Comparison of ENCODE assay signal across 18 cellular contexts in the genomic region with DNA sequence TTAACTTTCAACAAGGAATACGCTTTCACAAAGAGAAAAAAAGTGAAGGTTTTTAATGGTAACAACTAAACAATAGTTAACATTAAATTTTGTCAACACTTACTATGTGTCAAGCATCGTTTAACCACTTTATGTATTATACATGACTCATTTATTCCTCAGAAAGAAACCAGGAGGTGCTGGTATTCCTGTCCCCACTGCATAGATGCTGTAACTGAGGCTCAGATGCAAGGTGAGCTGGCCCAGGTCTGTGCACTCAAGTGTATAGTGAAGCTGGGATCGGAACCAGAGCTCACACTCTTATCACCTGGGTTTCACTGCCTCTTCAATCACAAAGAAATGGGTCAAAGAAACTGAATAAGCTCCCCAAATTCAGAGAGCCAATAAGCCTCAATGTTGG. TPM values are rescaled to one million over a fixed set of nuclear protein-coding genes. Genes with fewer than 3 reads are reported as not detected.
A peak's percentile ranks its signal among the peaks of the same experiment; 100 is the strongest.
DNase-seq lines count a peak whose midpoint lies in the region; ATAC-seq and TF ChIP-seq lines count a peak whose summit lies in the region.
"Had no signal": no experiment of that assay in that cellular context is flagged by ENCODE, and none has a peak within 500 bp of the region (broad histone marks: within the 10 kb centered on the region; RNA-seq: fewer than 3 reads in every experiment).

No MANE protein-coding gene starts in this region.

- peak overlapping the region in 8 of 11 experiments; percentile 48 to 76 (median 64); a peak in 16 of 22 replicates for H3K4me2 ChIP-seq in BLaER1 treated with 17β-estradiol and CSF1 and Interleukin-3, amounts not matched to agents 10 nM and 100 nM

- DNase-seq in activated CD8-positive, alpha-beta T cell treated with anti-CD3 and anti-CD28 coated beads for 36 hours: no peak
- DNase-seq in activated CD8-positive, alpha-beta T cell treated with anti-CD3 and anti-CD28 coated beads, Interleukin-2, amount 10 ng/mL, durations not matched to agents 7 days and 5 days: no peak
- peak; percentile 20 for DNase-seq in islet precursor cell
- DNase-seq in effector CD8-positive, alpha-beta T cell (lab: John Stamatoyannopoulos, UW): no peak
- DNase-seq: CD4-positive, alpha-beta T cell; CD8-positive, alpha-beta memory T cell; DMS 273 treated with DMSO at 0.1 percent for 48 hours; DMS79; EL; GDM1; GOT3; HFFc6 had no signal

- CTCF ChIA-PET in activated CD8-positive, alpha-beta T cell treated with anti-CD3 and anti-CD28 coated beads for 36 hours (lab: Charles Lee): interaction anchor here (1.2 to 1.3 kb wide), 2 partner anchors 8 to 14 kb away, joined by 4 read pairs; no protein-coding TSS in a partner anchor
- CTCF ChIA-PET in activated CD8-positive, alpha-beta T cell treated with anti-CD3 and anti-CD28 coated beads, Interleukin-2, amount 10 ng/mL, durations not matched to agents 7 days and 5 days (lab: Charles Lee): interaction anchor here (1.3 kb wide), 1 partner anchor 9 kb away, joined by 4 read pairs; no protein-coding TSS in a partner anchor

- H3K36me3 Mint-ChIP-seq in activated CD8-positive, alpha-beta T cell treated with anti-CD3 and anti-CD28 coated beads for 36 hours (ENCODE audit: low read depth): no peaks in the 10 kb centered on the region
- H3K36me3 Mint-ChIP-seq in activated CD8-positive, alpha-beta T cell treated with anti-CD3 and anti-CD28 coated beads, Interleukin-2, amount 10 ng/mL, durations not matched to agents 7 days and 5 days (ENCODE audit: low read depth): no peaks in the 10 kb centered on the region
- no peaks in the 10 kb centered on the region for H3K36me3 Mint-ChIP-seq in activated T-helper 17 cell treated with anti-CD3 and anti-CD28 coated beads, Interleukin-2, amount 50 U/mL, for 72 hours (ENCODE audit: low read depth)
- H3K36me3 Mint-ChIP-seq: CD14-positive monocyte had no signal

- H3K4me3 Mint-ChIP-seq in activated CD8-positive, alpha-beta T cell treated with anti-CD3 and anti-CD28 coated beads for 36 hours: no peak overlapping the region
- H3K4me3 Mint-ChIP-seq in activated CD8-positive, alpha-beta T cell treated with anti-CD3 and anti-CD28 coated beads, Interleukin-2, amount 10 ng/mL, durations not matched to agents 7 days and 5 days: no peak overlapping the region
- H3K4me3 Mint-ChIP-seq in activated T-helper 17 cell treated with anti-CD3 and anti-CD28 coated beads, Interleukin-2, amount 50 U/mL, for 72 hours: no peak overlapping the region
- H3K4me3 Mint-ChIP-seq: CD14-positive monocyte; CD4-positive, alpha-beta T cell; CD8-positive, alpha-beta memory T cell; HFFc6 had no signal

- H4K20me1 ChIP-seq in BLaER1 treated with 17β-estradiol and CSF1 and Interleukin-3, amounts not matched to agents 10 nM and 100 nM: no peaks in the 10 kb centered on the region

- peak; percentile 37 for ATAC-seq in activated CD8-positive, alpha-beta T cell treated with anti-CD3 and anti-CD28 coated beads for 36 hours
- no peak for ATAC-seq in activated CD8-positive, alpha-beta T cell treated with anti-CD3 and anti-CD28 coated beads, Interleukin-2, amount 10 ng/mL, durations not matched to agents 7 days and 5 days
- ATAC-seq in activated T-helper 17 cell treated with anti-CD3 and anti-CD28 coated beads, Interleukin-2, amount 50 U/mL, for 72 hours (replicated peaks): peak; percentile 59
- no peak for ATAC-seq in GM21367 (IDR thresholded peaks at IDR 0.05; ENCODE audit: unreplicated experiment)
- ATAC-seq: GM12878 had no signal

- POLR2A ChIA-PET in activated CD8-positive, alpha-beta T cell treated with anti-CD3 and anti-CD28 coated beads for 36 hours (lab: Charles Lee): interaction anchor here (1.3 to 1.5 kb wide), 2 partner anchors 8 to 20 kb away, joined by 3 to 5 read pairs; no protein-coding TSS in a partner anchor
- POLR2A ChIA-PET in activated CD8-positive, alpha-beta T cell treated with anti-CD3 and anti-CD28 coated beads, Interleukin-2, amount 10 ng/mL, durations not matched to agents 7 days and 5 days (lab: Charles Lee): no interaction called here

- H3K27ac Mint-ChIP-seq in activated CD8-positive, alpha-beta T cell treated with anti-CD3 and anti-CD28 coated beads for 36 hours: no peak overlapping the region
- no peak overlapping the region for H3K27ac Mint-ChIP-seq in activated CD8-positive, alpha-beta T cell treated with anti-CD3 and anti-CD28 coated beads, Interleukin-2, amount 10 ng/mL, durations not matched to agents 7 days and 5 days
- H3K27ac Mint-ChIP-seq in activated T-helper 17 cell treated with anti-CD3 and anti-CD28 coated beads, Interleukin-2, amount 50 U/mL, for 72 hours: no peak overlapping the region
- H3K27ac Mint-ChIP-seq: CD14-positive monocyte; CD4-positive, alpha-beta T cell; CD8-positive, alpha-beta memory T cell; HFFc6 had no signal

- H3K27me3 ChIP-seq in BLaER1 treated with 17β-estradiol and CSF1 and Interleukin-3, amounts not matched to agents 10 nM and 100 nM: no peaks in the 10 kb centered on the region

- no peak overlapping the region for H3K9ac ChIP-seq in BLaER1 treated with 17β-estradiol and CSF1 and Interleukin-3, amounts not matched to agents 10 nM and 100 nM

- no peaks in the 10 kb centered on the region for H3K9me3 Mint-ChIP-seq in activated CD8-positive, alpha-beta T cell treated with anti-CD3 and anti-CD28 coated beads for 36 hours
- H3K9me3 Mint-ChIP-seq in activated CD8-positive, alpha-beta T cell treated with anti-CD3 and anti-CD28 coated beads, Interleukin-2, amount 10 ng/mL, durations not matched to agents 7 days and 5 days (ENCODE audit: insufficient read depth): no peaks in the 10 kb centered on the region
- H3K9me3 Mint-ChIP-seq in activated T-helper 17 cell treated with anti-CD3 and anti-CD28 coated beads, Interleukin-2, amount 50 U/mL, for 72 hours: no peaks in the 10 kb centered on the region
- H3K9me3 Mint-ChIP-seq: CD14-positive monocyte; CD4-positive, alpha-beta T cell; CD8-positive, alpha-beta memory T cell; HFFc6 had no signal

- no peaks in the 10 kb centered on the region for H3K27me3 Mint-ChIP-seq in activated CD8-positive, alpha-beta T cell treated with anti-CD3 and anti-CD28 coated beads for 36 hours
- peaks cover 2% of the 10 kb centered on the region for H3K27me3 Mint-ChIP-seq in activated CD8-positive, alpha-beta T cell treated with anti-CD3 and anti-CD28 coated beads, Interleukin-2, amount 10 ng/mL, durations not matched to agents 7 days and 5 days (ENCODE audit: low read depth)
- no peaks in the 10 kb centered on the region for H3K27me3 Mint-ChIP-seq in activated T-helper 17 cell treated with anti-CD3 and anti-CD28 coated beads, Interleukin-2, amount 50 U/mL, for 72 hours
- H3K27me3 Mint-ChIP-seq: CD4-positive, alpha-beta T cell; CD8-positive, alpha-beta memory T cell had no signal

- intact Hi-C loops in activated CD8-positive, alpha-beta T cell treated with anti-CD3 and anti-CD28 coated beads for 36 hours (cut with micrococcal nuclease): no loop called here

- no peaks in the 10 kb centered on the region for H3K36me3 ChIP-seq in BLaER1 treated with 17β-estradiol and CSF1 and Interleukin-3, amounts not matched to agents 10 nM and 100 nM
- H3K36me3 ChIP-seq: HAP-1 had no signal

- peaks cover 0 to 12% (median 10%) of the 10 kb centered on the region in 10 experiments; a peak in 15 of 20 replicates for H3K4me1 ChIP-seq in BLaER1 treated with 17β-estradiol and CSF1 and Interleukin-3, amounts not matched to agents 10 nM and 100 nM

- H3K9me3 ChIP-seq in BLaER1 treated with 17β-estradiol and CSF1 and Interleukin-3, amounts not matched to agents 10 nM and 100 nM (replicated peaks in 1 of 11): no peaks in the 10 kb centered on the region
- H3K9me3 ChIP-seq: HAP-1 had no signal

- no peak for TF ChIP-seq CTCF in activated CD8-positive, alpha-beta T cell treated with anti-CD3 and anti-CD28 coated beads for 36 hours (IDR thresholded peaks at IDR 0.05)

- peaks cover 2% of the 10 kb centered on the region for H3K4me1 Mint-ChIP-seq in activated CD8-positive, alpha-beta T cell treated with anti-CD3 and anti-CD28 coated beads for 36 hours (ENCODE audit: low read depth)
- no peaks in the 10 kb centered on the region for H3K4me1 Mint-ChIP-seq in activated CD8-positive, alpha-beta T cell treated with anti-CD3 and anti-CD28 coated beads, Interleukin-2, amount 10 ng/mL, durations not matched to agents 7 days and 5 days (ENCODE audit: low read depth)
- H3K4me1 Mint-ChIP-seq in activated T-helper 17 cell treated with anti-CD3 and anti-CD28 coated beads, Interleukin-2, amount 50 U/mL, for 72 hours: no peaks in the 10 kb centered on the region
- H3K4me1 Mint-ChIP-seq: CD14-positive monocyte; CD8-positive, alpha-beta memory T cell had no signal

- no peak overlapping the region for H3K4me3 ChIP-seq in BLaER1 treated with 17β-estradiol and CSF1 and Interleukin-3, amounts not matched to agents 10 nM and 100 nM
- H3K4me3 ChIP-seq: GM12878, HAP-1 had no signal

- H3K27ac ChIP-seq in BLaER1 treated with 17β-estradiol and CSF1 and Interleukin-3, amounts not matched to agents 10 nM and 100 nM: no peak overlapping the region

RNA-seq across cellular contexts. Expression of a gene that starts 16.5 kb away (rescaled TPM):
- 1 to 10 TPM; 2.1 TPM for total RNA-seq in activated CD8-positive, alpha-beta T cell treated with anti-CD3 and anti-CD28 coated beads for 36 hours
- total RNA-seq in activated CD8-positive, alpha-beta T cell treated with anti-CD3 and anti-CD28 coated beads, Interleukin-2, amount 10 ng/mL, durations not matched to agents 7 days and 5 days: 1 to 10 TPM; 1.3 to 2.4 TPM
- total RNA-seq in activated T-helper 17 cell treated with anti-CD3 and anti-CD28 coated beads, Interleukin-2, amount 50 U/mL, for 72 hours: 1 to 10 TPM in 1 of 2 donors, under 1 TPM in 1; 0.35 to 2.6 TPM

RNA-seq across cellular contexts. Expression of a gene that starts 17.2 kb away (rescaled TPM):
- total RNA-seq in activated CD8-positive, alpha-beta T cell treated with anti-CD3 and anti-CD28 coated beads for 36 hours: 10 to 100 TPM; 70.2 to 71.2 TPM
- total RNA-seq in activated CD8-positive, alpha-beta T cell treated with anti-CD3 and anti-CD28 coated beads, Interleukin-2, amount 10 ng/mL, durations not matched to agents 7 days and 5 days: 10 to 100 TPM; 37.0 to 42.1 TPM
- 10 to 100 TPM; 60.7 to 70.9 TPM for total RNA-seq in activated T-helper 17 cell treated with anti-CD3 and anti-CD28 coated beads, Interleukin-2, amount 50 U/mL, for 72 hours

Comparison
In these comparisons a context has a peak if more than half of its experiments do, and no peak if none do; other contexts are left out.
1. ATAC-seq: peak in activated CD8-positive, alpha-beta T cell treated with anti-CD3 and anti-CD28 coated beads for 36 hours (single experiment) and activated T-helper 17 cell treated with anti-CD3 and anti-CD28 coated beads, Interleukin-2, amount 50 U/mL, for 72 hours (single experiment); none in activated CD8-positive, alpha-beta T cell treated with anti-CD3 and anti-CD28 coated beads, Interleukin-2, amount 10 ng/mL, durations not matched to agents 7 days and 5 days (single experiment) and GM21367 (single experiment).